8 cellular contexts compared by ENCODE assay signal in the genomic region with DNA sequence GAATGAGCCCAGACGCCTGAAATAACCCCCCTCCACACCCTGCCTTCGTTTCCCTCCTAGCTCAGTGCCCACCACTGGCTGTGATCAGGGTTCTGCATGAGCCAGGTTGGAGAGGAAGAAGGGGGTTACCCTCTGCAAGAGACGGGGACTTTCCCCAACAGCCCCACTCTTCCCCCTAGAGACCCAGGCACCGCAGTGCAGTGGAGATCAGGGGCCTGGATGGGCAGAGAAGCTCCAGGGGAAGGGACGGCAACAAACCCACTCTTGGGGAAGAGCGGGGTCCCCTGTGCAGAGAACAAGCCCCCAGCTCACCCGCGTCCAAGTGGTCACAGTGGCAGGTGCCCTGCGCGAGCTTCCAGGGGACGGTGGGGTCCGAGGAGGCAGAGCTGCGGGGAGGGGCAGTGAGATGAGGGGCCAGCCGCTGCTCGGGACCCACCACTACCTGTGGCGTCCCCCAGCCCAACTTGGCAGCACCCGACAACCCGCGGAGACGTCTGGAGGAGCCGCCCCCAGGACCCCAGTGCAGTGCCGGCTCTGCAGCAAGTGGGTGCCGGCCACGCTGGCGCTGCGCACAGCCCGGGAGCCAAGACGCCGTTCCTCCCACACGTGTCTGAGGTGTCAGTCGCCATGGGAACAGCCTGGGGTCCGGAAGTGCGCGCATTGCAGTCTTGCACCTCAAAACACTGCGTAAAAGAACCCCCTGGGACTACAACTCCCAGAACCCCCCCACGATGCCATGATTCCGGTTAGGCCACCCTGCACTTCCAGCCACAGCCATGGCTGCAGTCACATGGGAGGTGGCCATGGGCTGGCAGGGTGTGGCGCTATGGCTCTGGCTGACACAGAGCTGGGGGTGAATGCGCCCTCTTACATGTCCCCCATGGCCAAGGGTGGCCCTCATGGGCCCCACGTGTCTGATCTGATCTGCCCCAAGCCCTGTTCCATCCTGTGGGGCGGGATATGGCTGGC. TPM values are rescaled to one million over a fixed set of nuclear protein-coding genes. Genes with fewer than 3 reads are reported as not detected.
A peak's percentile ranks its signal among the peaks of the same experiment; 100 is the strongest.
DNase-seq lines count a peak whose midpoint lies in the region; ATAC-seq, FAIRE-seq and TF ChIP-seq lines count a peak whose summit lies in the region.

No MANE protein-coding gene starts in this region.

- H3K9ac ChIP-seq in K562 (ENCODE audit: insufficient read depth in 1 of 2, low read depth in 2 of 2, low read length in 2 of 2), result 0 out of 4 replicates have a peak overlapping the region, but pooled peaks of 1 of the 2 experiments have one; percentile 14

- H2AFZ ChIP-seq in K562 (ENCODE audit: low read depth, low read length), result no peak overlapping the region; the same call in 1 of the 2 replicates

- ATAC-seq in WTC11 (peak; percentile 46), K562 (peak; percentile 69)

- no peaks in the 10 kb centered on the region for H3K79me2 ChIP-seq in K562 (ENCODE audit: control insufficient read depth, insufficient read depth, low read length)

- CTCF ChIA-PET in WTC11 (lab: Charles Lee), result interaction anchor here (0.6 kb wide), 1 partner anchor 32 kb away, joined by 3 read pairs; no protein-coding TSS in a partner anchor
- CTCF ChIA-PET in K562 (lab: Yijun Ruan, JAX; ENCODE audit: low intra/inter-chr PET ratio), result no interaction called here

- H3K9me1 ChIP-seq in K562 (ENCODE audit: control insufficient read depth, insufficient read depth, low read length), result no peaks in the 10 kb centered on the region

- H4K20me1 ChIP-seq in K562 (replicated peaks; ENCODE audit: control insufficient read depth, insufficient read depth, low read length), result no peaks in the 10 kb centered on the region

- POLR2A ChIA-PET in WTC11 (lab: Charles Lee) (no interaction called here), K562 (lab: Yijun Ruan, JAX) (no interaction called here)

- WGBS in K562 (ENCODE audit: insufficient coverage, low coverage, missing lambda C conversion rate), result 17% methylated on average over 32 of the region's 41 CpGs

- no peak for TF ChIP-seq RAD21 in K562 (CRISPR knock-in tag; conservative IDR thresholded peaks at IDR 0.05 in 1 of 2, IDR thresholded peaks at IDR 0.05 in 1 of 2)

- H3K4me2 ChIP-seq in K562 (ENCODE audit: insufficient read depth, low read length), result no peak overlapping the region

- BruUV-seq in K562 (replicated peaks; lab: Mats Ljungman, UMichigan), result no TSS peak

- DNase-seq in GM20000 (ENCODE audit: low spot score) (peak; percentile 60), WTC11 (ENCODE audit: low spot score) (peak; percentile 14), K562 (ENCODE audit: extremely low read depth in 1 of 4, low spot score in 3 of 4) (peak; percentile 30 to 52 (median 44)), SKM-1 (lab: John Stamatoyannopoulos, UW; ENCODE audit: unreplicated experiment) (no peak), NCI-H2171 treated with DMSO at 0.1 percent for 48 hours (lab: John Stamatoyannopoulos, UW) (no peak), NCI-H2196 (lab: John Stamatoyannopoulos, UW; ENCODE audit: unreplicated experiment) (no peak), NCI-H524 treated with DMSO at 0.1 percent for 48 hours (lab: John Stamatoyannopoulos, UW) (no peak)
- DNase-seq in stimulated activated CD4-positive, alpha-beta T cell treated with anti-CD3 and anti-CD28 coated beads, Interleukin-12 subunit alpha, Interleukin-12 subunit beta, amount 100 ng/mL, for 4 hours, result peak; percentile 34

- TF ChIP-seq POLR2A in K562 (conservative IDR thresholded peaks at IDR 0.05), result no peak

- peaks cover 0 to 9% of the 10 kb centered on the region in 2 experiments; a peak in 2 of 5 replicates for H3K4me1 ChIP-seq in K562 (replicated peaks in 1 of 2; ENCODE audit: control insufficient read depth in 2 of 2, insufficient read depth in 2 of 2, low read length in 2 of 2)

- H3K36me3 ChIP-seq in K562 (ENCODE audit: control insufficient read depth, insufficient read depth, low read length), result no peaks in the 10 kb centered on the region

- no peaks in the 10 kb centered on the region for H3K27me3 Mint-ChIP-seq in WTC11 (ENCODE audit: low read depth)

- FAIRE-seq in K562 (lab: Jason Lieb, UNC), result peak; percentile 46

- peaks cover 2 to 12% of the 10 kb centered on the region in 2 experiments for H3K27me3 ChIP-seq in K562 (ENCODE audit: control insufficient read depth in 2 of 2, insufficient read depth in 2 of 2, low read length in 2 of 2)

- H3K27ac Mint-ChIP-seq in WTC11, result no peak overlapping the region

- H3K27ac ChIP-seq in K562 (ENCODE audit: extremely low read depth, low read depth, low read length), result no peak overlapping the region

- no peak overlapping the region for H3K4me3 ChIP-seq in K562

- H3K9me3 ChIP-seq in K562 (replicated peaks; ENCODE audit: control insufficient read depth, insufficient read depth, low read depth, low read length), result no peaks in the 10 kb centered on the region

- no peak for TF ChIP-seq CTCF in GM20000 (IDR thresholded peaks at IDR 0.05; ENCODE audit: extremely low read depth, missing control alignments)
- no peak for TF ChIP-seq CTCF in WTC11 (IDR thresholded peaks at IDR 0.05)
- TF ChIP-seq CTCF in K562 (IDR thresholded peaks at IDR 0.05 in 2 of 3, conservative IDR thresholded peaks at IDR 0.05 in 1 of 3; ENCODE audit: insufficient read depth in 2 of 3, low read depth in 1 of 3, low read length in 3 of 3), result no peak

- H3K4me3 Mint-ChIP-seq in WTC11, result no peak overlapping the region

- no peaks in the 10 kb centered on the region for H3K36me3 Mint-ChIP-seq in WTC11

- TF ChIP-seq EP300 in K562 (IDR thresholded peaks at IDR 0.05; ENCODE audit: low read length), result no peak

- in situ Hi-C loops in K562 (cut with MboI), result loop anchor here (10.0 kb wide), 1 partner anchor 681 kb away; no protein-coding TSS in a partner anchor

- no peaks in the 10 kb centered on the region for H3K9me3 Mint-ChIP-seq in WTC11

- intact Hi-C loops in K562 (cut with micrococcal nuclease), result loop anchor here (5.0 kb wide), 1 partner anchor 33 kb away; no protein-coding TSS in a partner anchor

- H3K4me1 Mint-ChIP-seq in WTC11, result no peaks in the 10 kb centered on the region

TF ChIP-seq in WTC11, 78 proteins besides CTCF, POLR2A, EP300 and RAD21 (continues in another document):
- no peak for TF ChIP-seq ZNF671 (CRISPR knock-in tag; IDR thresholded peaks at IDR 0.05)
- no peak for TF ChIP-seq TEAD4 (CRISPR knock-in tag; IDR thresholded peaks at IDR 0.05)
- no peak for TF ChIP-seq ESRRA (CRISPR knock-in tag; IDR thresholded peaks at IDR 0.05; ENCODE audit: borderline replicate concordance)
- TF ChIP-seq HMGA2 (CRISPR knock-in tag; IDR thresholded peaks at IDR 0.05), result no peak
- TF ChIP-seq, protein P1, sequence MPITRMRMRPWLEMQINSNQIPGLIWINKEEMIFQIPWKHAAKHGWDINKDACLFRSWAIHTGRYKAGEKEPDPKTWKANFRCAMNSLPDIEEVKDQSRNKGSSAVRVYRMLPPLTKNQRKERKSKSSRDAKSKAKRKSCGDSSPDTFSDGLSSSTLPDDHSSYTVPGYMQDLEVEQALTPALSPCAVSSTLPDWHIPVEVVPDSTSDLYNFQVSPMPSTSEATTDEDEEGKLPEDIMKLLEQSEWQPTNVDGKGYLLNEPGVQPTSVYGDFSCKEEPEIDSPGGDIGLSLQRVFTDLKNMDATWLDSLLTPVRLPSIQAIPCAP (CRISPR knock-in tag; IDR thresholded peaks at IDR 0.05), result no peak
- TF ChIP-seq RELA (CRISPR knock-in tag; IDR thresholded peaks at IDR 0.05; ENCODE audit: borderline replicate concordance), result no peak
- TF ChIP-seq, protein P2, sequence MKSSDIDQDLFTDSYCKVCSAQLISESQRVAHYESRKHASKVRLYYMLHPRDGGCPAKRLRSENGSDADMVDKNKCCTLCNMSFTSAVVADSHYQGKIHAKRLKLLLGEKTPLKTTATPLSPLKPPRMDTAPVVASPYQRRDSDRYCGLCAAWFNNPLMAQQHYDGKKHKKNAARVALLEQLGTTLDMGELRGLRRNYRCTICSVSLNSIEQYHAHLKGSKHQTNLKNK (CRISPR knock-in tag; IDR thresholded peaks at IDR 0.05), result no peak

TF ChIP-seq in K562, 482 proteins besides CTCF, POLR2A, EP300 and RAD21 (continues in another document):
- TF ChIP-seq JUND (IDR thresholded peaks at IDR 0.05; ENCODE audit: borderline replicate concordance, low read depth, low read length), result no peak
- TF ChIP-seq JUND (tag; IDR thresholded peaks at IDR 0.05; ENCODE audit: borderline replicate concordance, low read depth, low read length), result no peak
- TF ChIP-seq CAMTA2 (CRISPR knock-in tag; conservative IDR thresholded peaks at IDR 0.05), result no peak
- TF ChIP-seq HNRNPL (IDR thresholded peaks at IDR 0.05; ENCODE audit: low read depth, low read length), result no peak
- no peak for TF ChIP-seq SAFB (IDR thresholded peaks at IDR 0.05; ENCODE audit: borderline replicate concordance, low read depth, low read length)
- TF ChIP-seq TBL1XR1 (IDR thresholded peaks at IDR 0.05; ENCODE audit: low read length in 2 of 2), result no peak
- peak; percentile 53; the same call in 1 of the 2 replicates for TF ChIP-seq ZNF143 (CRISPR knock-in tag; IDR thresholded peaks at IDR 0.05)

RNA-seq across cellular contexts. Expression of a gene that starts 45.8 kb away (rescaled TPM):
- total RNA-seq in WTC11 (2021) (61.3 to 63.7 TPM (median 61.7 TPM) in 3 replicates), K562 (2014; rRNA removed) (40.0 and 41.1 TPM in 2 replicates), K562 (2014; rRNA removed; fragmentation: Illumina TruSeq; extraction: Trizol) (33.9 and 39.1 TPM in 2 replicates), K562 (2015; rRNA removed; fragmentation: Illumina TruSeq; extraction: Trizol) (31.7 and 35.1 TPM in 2 replicates), K562 (2021) (55.0 and 59.4 TPM in 2 replicates)
- 86.3 and 128 TPM in 2 replicates for total RNA-seq in K562 (2011; cell fraction: chromatin; rRNA removed; ENCODE audit: low replicate concordance)
- 52.8 and 55.0 TPM in 2 replicates for total RNA-seq in K562 (2011; cell fraction: nucleolus; rRNA removed)
- 72.4 and 86.7 TPM in 2 replicates for total RNA-seq in K562 (2011; cell fraction: nucleoplasm; rRNA removed)
- polyA plus RNA-seq in K562 (2011; rRNA removed) (91.6 and 92.9 TPM in 2 replicates), K562 (2014; fragmentation: Illumina TruSeq; extraction: Trizol) (53.2 and 54.7 TPM in 2 replicates), K562 (2014; fragmentation: Nextera tagmentation; extraction: Ambion mirVana) (1 to 10 TPM; 7.9 to 8.0 TPM), K562 (2014; rRNA removed) (56.2 and 60.8 TPM in 2 replicates)
- 66.6 and 81.7 TPM in 2 replicates for polyA plus RNA-seq in K562 (2011; cell fraction: cytosol; rRNA removed)
- 67.1 and 70.4 TPM in 2 replicates for polyA plus RNA-seq in K562 (2011; cell fraction: nucleus; rRNA removed)
- 39.4 and 51.1 TPM in 2 replicates for polyA plus RNA-seq in K562 (2012)
- 69.6 and 84.3 TPM in 2 replicates for polyA minus RNA-seq in K562 (2011; rRNA and poly(A)+ RNA removed)
- 45.9 and 52.1 TPM in 2 replicates for polyA minus RNA-seq in K562 (2011; cell fraction: cytosol; rRNA and poly(A)+ RNA removed)
- 21.1 and 32.7 TPM in 2 replicates for polyA minus RNA-seq in K562 (2011; cell fraction: nucleus; rRNA and poly(A)+ RNA removed)

Comparison
In these comparisons a context has a peak if more than half of its experiments do, and no peak if none do; other contexts are left out.
1. DNase-seq: peak in GM20000 (single experiment), WTC11 (single experiment), K562 (4 of 4) and stimulated activated CD4-positive, alpha-beta T cell treated with anti-CD3 and anti-CD28 coated beads, Interleukin-12 subunit alpha, Interleukin-12 subunit beta, amount 100 ng/mL, for 4 hours (single experiment); none in SKM-1 (single experiment), NCI-H2171 treated with DMSO at 0.1 percent for 48 hours (single experiment), NCI-H2196 (single experiment) and NCI-H524 treated with DMSO at 0.1 percent for 48 hours (single experiment).